13 cellular contexts compared by ENCODE assay signal in the genomic region with DNA sequence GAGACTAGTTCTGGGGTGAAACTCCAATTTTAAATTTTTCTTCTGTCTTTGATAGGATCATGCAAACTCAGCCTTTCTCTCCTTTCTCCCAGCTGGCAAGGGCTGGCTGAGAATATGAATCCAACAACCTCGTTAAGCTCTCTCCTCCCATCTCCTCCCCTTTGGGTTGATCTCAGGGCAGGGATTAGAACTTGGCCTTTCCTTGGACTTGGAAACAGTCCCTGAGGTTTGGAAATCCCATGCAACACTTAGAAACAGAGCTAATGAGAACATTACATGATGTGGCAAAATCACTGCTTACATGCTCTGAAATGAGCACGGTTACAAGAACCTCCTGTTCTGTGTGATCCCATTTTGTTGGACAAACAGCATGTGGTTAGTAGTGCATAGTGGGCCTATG. TPM values are rescaled to one million over a fixed set of nuclear protein-coding genes. Genes with fewer than 3 reads are reported as not detected.
DNase-seq lines count a peak whose midpoint lies in the region; ATAC-seq, FAIRE-seq and TF ChIP-seq lines count a peak whose summit lies in the region.
"Had no signal": no experiment of that assay in that cellular context is flagged by ENCODE, and none has a peak within 500 bp of the region (broad histone marks: within the 10 kb centered on the region; RNA-seq: fewer than 3 reads in every experiment).

No MANE protein-coding gene starts in this region.

- TF ChIP-seq RAD21 in K562 (CRISPR knock-in tag; conservative IDR thresholded peaks at IDR 0.05 in 1 of 2, IDR thresholded peaks at IDR 0.05 in 1 of 2) = no peak

- 2% methylated on average over 2 of the region's 2 CpGs for WGBS in K562 (ENCODE audit: insufficient coverage, low coverage, missing lambda C conversion rate)

- no peaks in the 10 kb centered on the region for H4K20me1 ChIP-seq in K562 (replicated peaks; ENCODE audit: control insufficient read depth, insufficient read depth, low read length)

- H3K9me3 ChIP-seq in K562 (replicated peaks; ENCODE audit: control insufficient read depth, insufficient read depth, low read depth, low read length) (no peaks in the 10 kb centered on the region), parathyroid adenoma (ENCODE audit: control insufficient read depth, low read length) (no peaks in the 10 kb centered on the region)
- no peaks in the 10 kb centered on the region for H3K9me3 ChIP-seq in effector memory CD4-positive, alpha-beta T cell (ENCODE audit: control insufficient read depth, low read length)

- FAIRE-seq in K562 (lab: Jason Lieb, UNC) = no peak

- TF ChIP-seq POLR2A in K562 (conservative IDR thresholded peaks at IDR 0.05) = no peak

- H3K27ac ChIP-seq in K562 (ENCODE audit: extremely low read depth, low read depth, low read length) (no peak overlapping the region), parathyroid adenoma (no peak overlapping the region)
- no peak overlapping the region for H3K27ac ChIP-seq in effector memory CD4-positive, alpha-beta T cell (ENCODE audit: insufficient read depth, low read length, poor library complexity, severe bottlenecking)

- H3K4me2 ChIP-seq in K562 (ENCODE audit: insufficient read depth, low read length) = no peak overlapping the region
- H3K4me2 ChIP-seq in parathyroid adenoma (ENCODE audit: low read length) = peak overlapping the region; percentile 34

- H3K4me1 ChIP-seq in K562 (replicated peaks in 1 of 2; ENCODE audit: control insufficient read depth in 2 of 2, insufficient read depth in 2 of 2, low read length in 2 of 2) (no peaks in the 10 kb centered on the region), parathyroid adenoma (no peaks in the 10 kb centered on the region)
- H3K4me1 ChIP-seq in effector memory CD4-positive, alpha-beta T cell (ENCODE audit: control insufficient read depth, insufficient read depth, low read length, poor library complexity, severe bottlenecking) = no peaks in the 10 kb centered on the region

- intact Hi-C loops in K562 (cut with micrococcal nuclease) = no loop called here

- TF ChIP-seq EP300 in K562 (IDR thresholded peaks at IDR 0.05; ENCODE audit: low read length) = no peak

- H3K79me2 ChIP-seq in K562 (ENCODE audit: control insufficient read depth, insufficient read depth, low read length) (no peaks in the 10 kb centered on the region), parathyroid adenoma (peaks cover 23% of the 10 kb centered on the region)

- no peak for ATAC-seq in K562
- ATAC-seq: stimulated activated naive CD8-positive, alpha-beta T cell treated with anti-CD3 and anti-CD28 coated beads, Interleukin-15, Interleukin-2, amounts not matched to agents 100 U/mL and 50 U/mL, for 24 hours had no signal

- H3K36me3 ChIP-seq in K562 (ENCODE audit: control insufficient read depth, insufficient read depth, low read length) = no peaks in the 10 kb centered on the region
- H3K36me3 ChIP-seq in parathyroid adenoma (ENCODE audit: control insufficient read depth, insufficient read depth, low read length) = no peaks in the 10 kb centered on the region
- H3K36me3 ChIP-seq in effector memory CD4-positive, alpha-beta T cell (ENCODE audit: control insufficient read depth, insufficient read depth, low read length) = no peaks in the 10 kb centered on the region

- POLR2A ChIA-PET in K562 (lab: Yijun Ruan, JAX) = no interaction called here

- DNase-seq in K562 (ENCODE audit: extremely low read depth in 1 of 4, low spot score in 3 of 4) (no peak), globus pallidus (ENCODE audit: low spot score) (peak; percentile 40), ureter (ENCODE audit: low spot score) (peak; percentile 60), pons (ENCODE audit: low spot score) (no peak), glomerular visceral epithelial cell (ENCODE audit: extremely low spot score) (no peak)
- DNase-seq in effector memory CD4-positive, alpha-beta T cell = no peak
- DNase-seq: COR-L47; NCI-H1092 treated with DMSO at 0.1 percent for 48 hours; NCI-H510A; SHP77; stimulated activated CD4-positive, alpha-beta T cell treated with anti-CD3 and anti-CD28 coated beads, Interleukin-4, amount 100 ng/mL, for 4 hours; stimulated activated naive CD8-positive, alpha-beta T cell treated with anti-CD3 and anti-CD28 coated beads, Interleukin-15, Interleukin-2, amounts not matched to agents 100 U/mL and 50 U/mL, for 24 hours had no signal

- no peak for TF ChIP-seq CTCF in K562 (IDR thresholded peaks at IDR 0.05 in 2 of 3, conservative IDR thresholded peaks at IDR 0.05 in 1 of 3; ENCODE audit: insufficient read depth in 2 of 3, low read depth in 1 of 3, low read length in 3 of 3)
- no peak for TF ChIP-seq CTCF in parathyroid adenoma (IDR thresholded peaks at IDR 0.05)

- peaks cover 10 to 18% of the 10 kb centered on the region in 2 experiments for H3K27me3 ChIP-seq in K562 (ENCODE audit: control insufficient read depth in 2 of 2, insufficient read depth in 2 of 2, low read length in 2 of 2)
- H3K27me3 ChIP-seq in parathyroid adenoma (ENCODE audit: control insufficient read depth, insufficient read depth, low read length) = no peaks in the 10 kb centered on the region
- H3K27me3 ChIP-seq in effector memory CD4-positive, alpha-beta T cell (replicated peaks; ENCODE audit: control insufficient read depth, insufficient read depth, low read length, poor library complexity, severe bottlenecking) = no peaks in the 10 kb centered on the region

- H3K9ac ChIP-seq in K562 (ENCODE audit: insufficient read depth in 1 of 2, low read depth in 2 of 2, low read length in 2 of 2) (no peak overlapping the region), parathyroid adenoma (no peak overlapping the region)

- H2AFZ ChIP-seq in K562 (ENCODE audit: low read depth, low read length) = no peak overlapping the region
- no peak overlapping the region for H2AFZ ChIP-seq in parathyroid adenoma

- CTCF ChIA-PET in K562 (lab: Yijun Ruan, JAX; ENCODE audit: low intra/inter-chr PET ratio) = no interaction called here

- H3K4me3 ChIP-seq in K562 = no peak overlapping the region
- no peak overlapping the region for H3K4me3 ChIP-seq in parathyroid adenoma (ENCODE audit: low read depth, low read length)
- no peak overlapping the region for H3K4me3 ChIP-seq in effector memory CD4-positive, alpha-beta T cell (ENCODE audit: insufficient read depth, low read depth, low read length, poor library complexity, severe bottlenecking)

- in situ Hi-C loops in K562 (cut with MboI) = no loop called here

- BruUV-seq in K562 (replicated peaks; lab: Mats Ljungman, UMichigan) = no TSS peak

- H3K9me1 ChIP-seq in K562 (ENCODE audit: control insufficient read depth, insufficient read depth, low read length) = no peaks in the 10 kb centered on the region

RNA-seq across cellular contexts. Expression of a gene that starts 31.6 kb away (rescaled TPM):
- 4.3 and 5.0 TPM in 2 replicates for total RNA-seq in K562 (2011; cell fraction: chromatin; rRNA removed; ENCODE audit: low replicate concordance)
- total RNA-seq in K562 (2011; cell fraction: nucleolus; rRNA removed) = 1.6 and 2.0 TPM in 2 replicates
- 3.2 TPM in 2 replicates for total RNA-seq in K562 (2011; cell fraction: nucleoplasm; rRNA removed)
- total RNA-seq in K562 (2014; rRNA removed) = 1.5 and 2.5 TPM in 2 replicates
- total RNA-seq in K562 (2014; rRNA removed; fragmentation: Illumina TruSeq; extraction: Trizol) = 0.62 and 0.77 TPM in 2 replicates
- 1.1 and 1.6 TPM in 2 replicates for total RNA-seq in K562 (2015; rRNA removed; fragmentation: Illumina TruSeq; extraction: Trizol)
- 2.5 and 2.8 TPM in 2 replicates for total RNA-seq in K562 (2021)
- 0.10 and 0.32 TPM in 2 replicates for polyA plus RNA-seq in K562 (2011; rRNA removed)
- 0.25 and 0.48 TPM in 2 replicates for polyA plus RNA-seq in K562 (2011; cell fraction: cytosol; rRNA removed)
- 0.49 and 0.53 TPM in 2 replicates for polyA plus RNA-seq in K562 (2011; cell fraction: nucleus; rRNA removed)
- polyA plus RNA-seq in K562 (2012) = 3.0 and 7.8 TPM in 2 replicates
- 0.83 and 0.87 TPM in 2 replicates for polyA plus RNA-seq in K562 (2014; fragmentation: Illumina TruSeq; extraction: Trizol)
- under 1 TPM; 0.10 to 0.18 TPM for polyA plus RNA-seq in K562 (2014; fragmentation: Nextera tagmentation; extraction: Ambion mirVana)
- 0.31 and 1.3 TPM in 2 replicates for polyA plus RNA-seq in K562 (2014; rRNA removed)
- 0.60 and 1.6 TPM in 2 replicates for polyA minus RNA-seq in K562 (2011; rRNA and poly(A)+ RNA removed)
- 0.10 TPM in 1 of 2 replicates, not detected in the other for polyA minus RNA-seq in K562 (2011; cell fraction: cytosol; rRNA and poly(A)+ RNA removed)
- polyA minus RNA-seq in K562 (2011; cell fraction: nucleus; rRNA and poly(A)+ RNA removed) = 1.1 TPM in 2 replicates
- 67.3 TPM for total RNA-seq in ureter

RNA-seq across cellular contexts. Expression of a gene that starts 50.6 kb away (rescaled TPM):
- 9.3 and 11.4 TPM in 2 replicates for total RNA-seq in K562 (2011; cell fraction: chromatin; rRNA removed; ENCODE audit: low replicate concordance)
- total RNA-seq in K562 (2011; cell fraction: nucleolus; rRNA removed) = 8.4 and 9.2 TPM in 2 replicates
- 9.5 and 10.8 TPM in 2 replicates for total RNA-seq in K562 (2011; cell fraction: nucleoplasm; rRNA removed)
- total RNA-seq in K562 (2014; rRNA removed) = 47.0 and 67.3 TPM in 2 replicates
- 37.9 and 42.9 TPM in 2 replicates for total RNA-seq in K562 (2014; rRNA removed; fragmentation: Illumina TruSeq; extraction: Trizol)
- total RNA-seq in K562 (2015; rRNA removed; fragmentation: Illumina TruSeq; extraction: Trizol) = 41.7 and 42.2 TPM in 2 replicates
- 59.8 and 65.9 TPM in 2 replicates for total RNA-seq in K562 (2021)
- 23.9 and 26.3 TPM in 2 replicates for polyA plus RNA-seq in K562 (2011; rRNA removed)
- polyA plus RNA-seq in K562 (2011; cell fraction: cytosol; rRNA removed) = 15.9 and 20.4 TPM in 2 replicates
- polyA plus RNA-seq in K562 (2011; cell fraction: nucleus; rRNA removed) = 14.2 and 16.3 TPM in 2 replicates
- 27.0 and 44.7 TPM in 2 replicates for polyA plus RNA-seq in K562 (2012)
- polyA plus RNA-seq in K562 (2014; fragmentation: Illumina TruSeq; extraction: Trizol) = 48.3 and 49.4 TPM in 2 replicates
- polyA plus RNA-seq in K562 (2014; fragmentation: Nextera tagmentation; extraction: Ambion mirVana) = 10 to 100 TPM in 1 of 2 experiments, 1 to 10 TPM in 1; 8.4 to 11.9 TPM
- 38.6 and 41.0 TPM in 2 replicates for polyA plus RNA-seq in K562 (2014; rRNA removed)
- polyA minus RNA-seq in K562 (2011; rRNA and poly(A)+ RNA removed) = 11.0 and 11.6 TPM in 2 replicates
- polyA minus RNA-seq in K562 (2011; cell fraction: cytosol; rRNA and poly(A)+ RNA removed) = 14.7 and 15.7 TPM in 2 replicates
- polyA minus RNA-seq in K562 (2011; cell fraction: nucleus; rRNA and poly(A)+ RNA removed) = 5.8 and 7.0 TPM in 2 replicates
- total RNA-seq in ureter = 25.1 TPM

RNA-seq across cellular contexts. Expression of a gene that starts 54.7 kb away (rescaled TPM):
- 25.1 and 31.3 TPM in 2 replicates for total RNA-seq in K562 (2011; cell fraction: chromatin; rRNA removed; ENCODE audit: low replicate concordance)
- 28.5 and 32.2 TPM in 2 replicates for total RNA-seq in K562 (2011; cell fraction: nucleolus; rRNA removed)
- total RNA-seq in K562 (2011; cell fraction: nucleoplasm; rRNA removed) = 27.3 and 31.1 TPM in 2 replicates
- total RNA-seq in K562 (2014; rRNA removed) (56.1 and 60.4 TPM in 2 replicates), K562 (2014; rRNA removed; fragmentation: Illumina TruSeq; extraction: Trizol) (30.9 and 43.8 TPM in 2 replicates), K562 (2015; rRNA removed; fragmentation: Illumina TruSeq; extraction: Trizol) (39.7 and 41.9 TPM in 2 replicates), K562 (2021) (37.3 and 41.9 TPM in 2 replicates), ureter (28.6 TPM)
- polyA plus RNA-seq in K562 (2011; rRNA removed) (30.9 and 32.3 TPM in 2 replicates), K562 (2014; fragmentation: Illumina TruSeq; extraction: Trizol) (44.6 and 50.0 TPM in 2 replicates), K562 (2014; fragmentation: Nextera tagmentation; extraction: Ambion mirVana) (10 to 100 TPM in 1 of 2 experiments, 1 to 10 TPM in 1; 5.9 to 13.6 TPM), K562 (2014; rRNA removed) (47.4 and 50.5 TPM in 2 replicates)
- 26.2 and 28.1 TPM in 2 replicates for polyA plus RNA-seq in K562 (2011; cell fraction: cytosol; rRNA removed)
- polyA plus RNA-seq in K562 (2011; cell fraction: nucleus; rRNA removed) = 55.9 and 59.7 TPM in 2 replicates
- polyA plus RNA-seq in K562 (2012) = 27.2 and 38.5 TPM in 2 replicates
- polyA minus RNA-seq in K562 (2011; rRNA and poly(A)+ RNA removed) = 13.6 and 16.5 TPM in 2 replicates
- polyA minus RNA-seq in K562 (2011; cell fraction: cytosol; rRNA and poly(A)+ RNA removed) = 9.6 and 14.5 TPM in 2 replicates
- 12.3 and 14.2 TPM in 2 replicates for polyA minus RNA-seq in K562 (2011; cell fraction: nucleus; rRNA and poly(A)+ RNA removed)

Comparison
In these comparisons a context has a peak if more than half of its experiments do, and no peak if none do; other contexts are left out.
1. DNase-seq: peak in globus pallidus (single experiment) and ureter (single experiment); none in K562 (0 of 4), pons (single experiment), effector memory CD4-positive, alpha-beta T cell (0 of 3) and glomerular visceral epithelial cell (single experiment).
2. RNA of a gene that starts 31.6 kb away (total RNA-seq): 67.3 TPM in ureter (single experiment); 0.62 to 5.0 TPM in K562; every median in the first group is over 10 times any median in the second.